Comparison of ENCODE assay signal across 9 cellular contexts in the genomic region with DNA sequence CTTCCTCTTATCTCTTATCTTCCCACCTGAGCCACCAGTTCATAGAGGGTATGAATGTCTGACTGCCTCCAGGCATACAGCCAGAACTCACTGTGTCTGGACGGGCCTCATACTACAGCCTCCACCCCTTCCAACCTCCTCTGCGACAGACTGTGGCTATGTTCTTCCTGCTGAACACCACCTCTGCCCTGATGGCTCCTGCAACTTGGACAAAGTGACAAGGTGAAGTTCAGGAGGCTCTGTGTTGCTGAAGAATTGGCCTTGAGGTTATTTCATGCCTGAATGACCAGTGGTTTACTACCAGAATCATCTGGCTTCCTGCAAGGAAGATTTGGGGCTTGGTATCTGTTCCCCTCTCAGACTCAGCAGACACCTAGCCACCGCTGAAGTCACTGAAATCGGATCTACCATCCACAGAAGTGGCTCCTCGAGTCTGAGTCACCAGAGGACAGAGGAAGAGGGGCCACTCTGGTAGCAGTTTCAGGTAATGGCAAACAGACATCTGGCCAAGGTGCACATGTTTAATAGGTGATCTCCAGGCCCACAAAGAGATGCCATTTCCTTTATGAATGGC. TPM values are rescaled to one million over a fixed set of nuclear protein-coding genes. Genes with fewer than 3 reads are reported as not detected.
DNase-seq lines count a peak whose midpoint lies in the region; ATAC-seq and TF ChIP-seq lines count a peak whose summit lies in the region.
"Had no signal": no experiment of that assay in that cellular context is flagged by ENCODE, and none has a peak within 500 bp of the region (broad histone marks: within the 10 kb centered on the region; RNA-seq: fewer than 3 reads in every experiment).

No MANE protein-coding gene starts in this region.

- ATAC-seq in HG02938 (IDR thresholded peaks at IDR 0.05; ENCODE audit: unreplicated experiment) = peak; percentile 71
- ATAC-seq in gastrocnemius medialis = peak; percentile 63 to 76

- H3K36me3 ChIP-seq in gastrocnemius medialis (peaks cover 0 to 22% of the 10 kb centered on the region in 2 donors), mesendoderm (ENCODE audit: control insufficient read depth, insufficient read depth, low read length) (no peaks in the 10 kb centered on the region)

- in situ Hi-C loops in gastrocnemius medialis (cut with MboI; ENCODE audit: low sequenced_read_pairs in 4 of 4) = no loop called here

- H2AK5ac ChIP-seq in mesendoderm (ENCODE audit: low read length) = no peak overlapping the region

- H3K4ac ChIP-seq in mesendoderm (ENCODE audit: low read depth, low read length) = no peak overlapping the region

- no peak overlapping the region for H3K56ac ChIP-seq in mesendoderm (ENCODE audit: low read length)

- H2BK120ac ChIP-seq in mesendoderm (ENCODE audit: low read depth, low read length) = no peak overlapping the region

- no peak overlapping the region for H4K5ac ChIP-seq in mesendoderm (ENCODE audit: low read length)

- H3K79me2 ChIP-seq in mesendoderm (ENCODE audit: control insufficient read depth, insufficient read depth, low read length) = no peaks in the 10 kb centered on the region

- no peak overlapping the region for H4K8ac ChIP-seq in mesendoderm (ENCODE audit: low read depth, low read length)

- H3K79me1 ChIP-seq in mesendoderm (ENCODE audit: low read length) = peaks cover 2% of the 10 kb centered on the region

- DNase-seq in DMS153 (lab: John Stamatoyannopoulos, UW) (peak; percentile 3), DMS153 treated with DMSO at 0.1 percent for 48 hours (lab: John Stamatoyannopoulos, UW; ENCODE audit: unreplicated experiment) (no peak), gastrocnemius medialis (peak in 1 of 2 donors; percentile 45), amygdala (lab: John Stamatoyannopoulos, UW) (no peak), mesendoderm (no peak), HuH-7 (ENCODE audit: low spot score) (no peak)

- no peak overlapping the region for H3K4me2 ChIP-seq in mesendoderm (ENCODE audit: low read length)

- H3K4me1 ChIP-seq in gastrocnemius medialis = peaks cover 37 to 48% of the 10 kb centered on the region in 2 donors
- no peaks in the 10 kb centered on the region for H3K4me1 ChIP-seq in mesendoderm (ENCODE audit: control insufficient read depth, low read depth, low read length)

- WGBS in mesendoderm (ENCODE audit: extremely low coverage, insufficient coverage, low lambda C conversion rate) = no CpG with 5 or more reads among the region's 5 CpGs

- no peak for TF ChIP-seq CTCF in VCaP (conservative IDR thresholded peaks at IDR 0.05)
- TF ChIP-seq CTCF in gastrocnemius medialis (IDR thresholded peaks at IDR 0.05 in 4 of 5, conservative IDR thresholded peaks at IDR 0.05 in 1 of 5) = no peak

- H3K27me3 ChIP-seq in gastrocnemius medialis (no peaks in the 10 kb centered on the region), mesendoderm (ENCODE audit: insufficient read depth, low read length, poor library complexity) (no peaks in the 10 kb centered on the region)

- no peak overlapping the region for H2BK15ac ChIP-seq in mesendoderm (replicated peaks; ENCODE audit: low read depth)

- no peaks in the 10 kb centered on the region for H3K9me3 ChIP-seq in gastrocnemius medialis

- no peak overlapping the region for H3K18ac ChIP-seq in mesendoderm (ENCODE audit: low read length)

- peak overlapping the region; percentile 71 for H3K27ac ChIP-seq in VCaP
- H3K27ac ChIP-seq in gastrocnemius medialis = peak overlapping the region; percentile 70 to 74 (median 72)
- H3K27ac ChIP-seq in mesendoderm (ENCODE audit: low read depth, low read length) = no peak overlapping the region
- H3K27ac ChIP-seq: 22Rv1 had no signal

- no peak overlapping the region for H3K23ac ChIP-seq in mesendoderm (ENCODE audit: low read length)

- intact Hi-C loops in gastrocnemius medialis (cut with DNase I; ENCODE audit: low total_unique reads) = no loop called here

- no peak overlapping the region for H3K9ac ChIP-seq in mesendoderm (ENCODE audit: low read length)

- no peak for TF ChIP-seq POLR2A in gastrocnemius medialis (IDR thresholded peaks at IDR 0.05)

- H2BK5ac ChIP-seq in mesendoderm (ENCODE audit: low read length) = no peak overlapping the region

- H3K4me3 ChIP-seq in gastrocnemius medialis (no peak overlapping the region), mesendoderm (ENCODE audit: low read length) (no peak overlapping the region)

RNA-seq across cellular contexts. Expression of gene ULK3, which starts 14.2 kb away (rescaled TPM):
- total RNA-seq in gastrocnemius medialis = 10 to 100 TPM; 39.0 to 56.5 (median 48.1) TPM
- 13.7 TPM for polyA plus RNA-seq in mesendoderm (2013, experiment 1 of 2)
- polyA plus RNA-seq in mesendoderm (2013, experiment 2 of 2) = 13.9 TPM

RNA-seq across cellular contexts. Expression of gene SCAMP2, which starts 16.0 kb away (rescaled TPM):
- 100 to 1,000 TPM in 1 of 4 donors, 10 to 100 TPM in 3; 46.3 to 122 (median 74.3) TPM for total RNA-seq in gastrocnemius medialis
- polyA plus RNA-seq in mesendoderm (2013, experiment 1 of 2) = 36.0 TPM
- 32.5 TPM for polyA plus RNA-seq in mesendoderm (2013, experiment 2 of 2)

RNA-seq across cellular contexts. Expression of gene CPLX3, which starts 30.7 kb away (rescaled TPM):
- not detected for total RNA-seq in gastrocnemius medialis
- 0.22 TPM for polyA plus RNA-seq in mesendoderm (2013, experiment 1 of 2)
- 0.24 TPM for polyA plus RNA-seq in mesendoderm (2013, experiment 2 of 2)

RNA-seq across cellular contexts. Expression of gene MPI, which starts 32.7 kb away (rescaled TPM):
- 100 to 1,000 TPM in 2 of 4 donors, 10 to 100 TPM in 2; 66.7 to 129 (median 98.5) TPM for total RNA-seq in gastrocnemius medialis
- polyA plus RNA-seq in mesendoderm (2013, experiment 1 of 2) = 21.1 TPM
- 20.1 TPM for polyA plus RNA-seq in mesendoderm (2013, experiment 2 of 2)

RNA-seq across cellular contexts. Expression of gene LMAN1L, which starts 44.5 kb away (rescaled TPM):
- total RNA-seq in gastrocnemius medialis = not detected
- not detected for polyA plus RNA-seq in mesendoderm (2013, experiment 1 of 2)
- not detected for polyA plus RNA-seq in mesendoderm (2013, experiment 2 of 2)
